1 cellular context compared by ENCODE assay signal in the genomic region with DNA sequence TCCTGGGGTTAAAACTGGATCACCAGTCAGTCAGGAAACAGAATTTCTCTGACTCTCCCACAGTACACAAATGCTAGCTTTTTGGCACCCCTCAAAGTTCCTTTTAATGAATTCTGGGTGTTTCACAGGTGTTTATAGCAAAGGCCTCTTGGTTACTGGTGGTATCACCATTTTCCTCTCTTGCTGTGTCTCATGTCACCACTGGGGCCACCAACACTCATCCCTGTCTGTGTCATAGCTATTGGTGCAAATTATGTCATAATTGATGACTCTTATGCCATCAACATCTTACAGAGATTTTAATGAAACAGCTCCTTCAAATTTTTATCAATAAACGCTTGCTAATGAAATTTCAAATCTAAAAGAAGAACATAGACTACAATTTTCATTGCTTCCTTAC.
TF ChIP-seq lines count a peak whose summit lies in the region.

No MANE protein-coding gene starts in this region.

TF ChIP-seq in A549, 52 proteins besides CTCF, POLR2A, EP300 and RAD21:
- TF ChIP-seq KDM5A (IDR thresholded peaks at IDR 0.05) (no peak), RCOR1 (IDR thresholded peaks at IDR 0.05; ENCODE audit: low read depth, low read length) (no peak), SREBF2 (IDR thresholded peaks at IDR 0.05) (no peak), ZFP36 (IDR thresholded peaks at IDR 0.05; ENCODE audit: borderline replicate concordance, partially characterized antibody) (no peak), ZC3H11A (IDR thresholded peaks at IDR 0.05) (no peak), ZSCAN20 (CRISPR knock-in tag; IDR thresholded peaks at IDR 0.05) (no peak), CHD2 (IDR thresholded peaks at IDR 0.05; ENCODE audit: low read length, partially characterized antibody) (no peak)
- TF ChIP-seq, protein P1, sequence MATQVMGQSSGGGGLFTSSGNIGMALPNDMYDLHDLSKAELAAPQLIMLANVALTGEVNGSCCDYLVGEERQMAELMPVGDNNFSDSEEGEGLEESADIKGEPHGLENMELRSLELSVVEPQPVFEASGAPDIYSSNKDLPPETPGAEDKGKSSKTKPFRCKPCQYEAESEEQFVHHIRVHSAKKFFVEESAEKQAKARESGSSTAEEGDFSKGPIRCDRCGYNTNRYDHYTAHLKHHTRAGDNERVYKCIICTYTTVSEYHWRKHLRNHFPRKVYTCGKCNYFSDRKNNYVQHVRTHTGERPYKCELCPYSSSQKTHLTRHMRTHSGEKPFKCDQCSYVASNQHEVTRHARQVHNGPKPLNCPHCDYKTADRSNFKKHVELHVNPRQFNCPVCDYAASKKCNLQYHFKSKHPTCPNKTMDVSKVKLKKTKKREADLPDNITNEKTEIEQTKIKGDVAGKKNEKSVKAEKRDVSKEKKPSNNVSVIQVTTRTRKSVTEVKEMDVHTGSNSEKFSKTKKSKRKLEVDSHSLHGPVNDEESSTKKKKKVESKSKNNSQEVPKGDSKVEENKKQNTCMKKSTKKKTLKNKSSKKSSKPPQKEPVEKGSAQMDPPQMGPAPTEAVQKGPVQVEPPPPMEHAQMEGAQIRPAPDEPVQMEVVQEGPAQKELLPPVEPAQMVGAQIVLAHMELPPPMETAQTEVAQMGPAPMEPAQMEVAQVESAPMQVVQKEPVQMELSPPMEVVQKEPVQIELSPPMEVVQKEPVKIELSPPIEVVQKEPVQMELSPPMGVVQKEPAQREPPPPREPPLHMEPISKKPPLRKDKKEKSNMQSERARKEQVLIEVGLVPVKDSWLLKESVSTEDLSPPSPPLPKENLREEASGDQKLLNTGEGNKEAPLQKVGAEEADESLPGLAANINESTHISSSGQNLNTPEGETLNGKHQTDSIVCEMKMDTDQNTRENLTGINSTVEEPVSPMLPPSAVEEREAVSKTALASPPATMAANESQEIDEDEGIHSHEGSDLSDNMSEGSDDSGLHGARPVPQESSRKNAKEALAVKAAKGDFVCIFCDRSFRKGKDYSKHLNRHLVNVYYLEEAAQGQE (IDR thresholded peaks at IDR 0.05): no peak
- TF ChIP-seq, protein P2, sequence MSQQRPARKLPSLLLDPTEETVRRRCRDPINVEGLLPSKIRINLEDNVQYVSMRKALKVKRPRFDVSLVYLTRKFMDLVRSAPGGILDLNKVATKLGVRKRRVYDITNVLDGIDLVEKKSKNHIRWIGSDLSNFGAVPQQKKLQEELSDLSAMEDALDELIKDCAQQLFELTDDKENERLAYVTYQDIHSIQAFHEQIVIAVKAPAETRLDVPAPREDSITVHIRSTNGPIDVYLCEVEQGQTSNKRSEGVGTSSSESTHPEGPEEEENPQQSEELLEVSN (IDR thresholded peaks at IDR 0.05; ENCODE audit: borderline replicate concordance, low read depth): no peak
- TF ChIP-seq, protein P3, sequence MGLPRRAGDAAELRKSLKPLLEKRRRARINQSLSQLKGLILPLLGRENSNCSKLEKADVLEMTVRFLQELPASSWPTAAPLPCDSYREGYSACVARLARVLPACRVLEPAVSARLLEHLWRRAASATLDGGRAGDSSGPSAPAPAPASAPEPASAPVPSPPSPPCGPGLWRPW (IDR thresholded peaks at IDR 0.05): no peak
TF ChIP-seq in A549: peak in this region for 0.
